8 cellular contexts compared by ENCODE assay signal in the genomic region with DNA sequence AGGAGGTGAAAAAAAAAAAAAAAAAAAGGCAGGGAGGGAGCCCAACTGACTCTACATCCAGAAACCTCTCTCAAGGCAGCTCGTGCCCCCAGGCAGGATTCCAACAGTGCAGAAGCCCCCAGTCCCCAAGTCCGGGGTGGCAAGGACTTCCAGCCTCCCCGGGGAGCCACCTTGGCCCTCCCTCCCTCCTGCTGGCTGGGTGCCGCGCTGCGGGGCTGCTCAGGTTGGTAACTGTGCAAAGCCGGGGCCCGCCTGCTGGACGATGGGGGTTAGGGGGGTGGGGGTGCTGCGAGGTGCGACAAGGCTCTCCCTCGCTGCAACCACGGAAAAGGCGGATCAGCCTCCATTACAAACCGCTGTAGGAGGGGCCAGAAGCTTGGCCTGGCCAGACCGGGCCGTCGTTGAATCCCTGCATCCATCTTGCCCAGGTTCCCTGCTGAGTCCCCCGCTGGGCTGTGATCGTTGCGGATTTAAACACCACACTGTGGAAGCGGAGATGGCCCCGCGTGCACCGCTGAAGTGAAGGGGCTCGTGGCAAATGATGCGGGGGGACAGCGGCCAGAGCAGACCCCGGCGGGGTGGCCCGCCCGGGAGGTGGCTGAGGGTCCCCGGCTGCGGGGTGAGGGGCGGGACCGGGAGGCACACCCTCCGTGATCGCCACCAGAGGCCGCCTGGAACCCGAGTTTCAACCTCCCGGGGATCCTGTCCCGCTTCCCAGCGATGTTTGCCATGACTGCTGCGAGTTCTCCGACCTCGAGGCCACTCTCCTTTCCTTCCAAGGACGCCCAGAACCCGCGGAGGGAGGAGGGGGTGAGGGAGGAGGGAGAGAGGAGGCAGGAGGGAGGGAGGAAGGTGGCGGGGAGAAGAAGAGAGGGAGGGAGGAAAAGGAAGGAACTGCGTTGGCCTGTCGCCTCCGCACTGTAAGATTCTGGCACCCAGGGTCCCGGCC. TPM values are rescaled to one million over a fixed set of nuclear protein-coding genes. Genes with fewer than 3 reads are reported as not detected.
DNase-seq lines count a peak whose midpoint lies in the region; ATAC-seq lines count a peak whose summit lies in the region.

No MANE protein-coding gene starts in this region.

- H3K27ac Mint-ChIP-seq in activated T-helper 2 cell treated with anti-CD3 and anti-CD28 coated beads, Interferon-gamma antibody, Interleukin-2, Interleukin-4, amounts not matched to agents 10 μg/mL and 5 μg/mL and 100 μg/mL, durations not matched to agents 14 hours and 24 hours and 36 hours = peak overlapping the region; percentile 82
- H3K27ac Mint-ChIP-seq in natural killer cell treated with Interleukin-12 subunit alpha and Interleukin-12 subunit beta and Interleukin-15 and Interleukin-18, amount 100 ng/mL, for 72 hours = peak overlapping the region in 1 of 2 donors; percentile 72

- H3K4me1 Mint-ChIP-seq in activated T-helper 2 cell treated with anti-CD3 and anti-CD28 coated beads, Interferon-gamma antibody, Interleukin-2, Interleukin-4, amounts not matched to agents 10 μg/mL and 5 μg/mL and 100 μg/mL, durations not matched to agents 14 hours and 24 hours and 36 hours (ENCODE audit: low read depth) = peaks cover 4% of the 10 kb centered on the region
- H3K4me1 Mint-ChIP-seq in natural killer cell treated with Interleukin-12 subunit alpha and Interleukin-12 subunit beta and Interleukin-15 and Interleukin-18, amount 100 ng/mL, for 72 hours (ENCODE audit: low read depth in 2 of 2) = peaks cover 0 to 12% of the 10 kb centered on the region in 2 donors

- H3K4me1 ChIP-seq in NT2/D1 (ENCODE audit: insufficient read depth, insufficient read length) = no peaks in the 10 kb centered on the region

- no peaks in the 10 kb centered on the region for H3K36me3 Mint-ChIP-seq in activated T-helper 2 cell treated with anti-CD3 and anti-CD28 coated beads, Interferon-gamma antibody, Interleukin-2, Interleukin-4, amounts not matched to agents 10 μg/mL and 5 μg/mL and 100 μg/mL, durations not matched to agents 14 hours and 24 hours and 36 hours (ENCODE audit: low read depth)
- H3K36me3 Mint-ChIP-seq in natural killer cell treated with Interleukin-12 subunit alpha and Interleukin-12 subunit beta and Interleukin-15 and Interleukin-18, amount 100 ng/mL, for 72 hours = no peaks in the 10 kb centered on the region

- no peaks in the 10 kb centered on the region for H3K9me3 ChIP-seq in NT2/D1 (ENCODE audit: insufficient read depth, low read length)

- no peaks in the 10 kb centered on the region for H3K36me3 ChIP-seq in NT2/D1 (ENCODE audit: insufficient read depth, insufficient read length, low read length)

- no peaks in the 10 kb centered on the region for H3K27me3 Mint-ChIP-seq in activated T-helper 2 cell treated with anti-CD3 and anti-CD28 coated beads, Interferon-gamma antibody, Interleukin-2, Interleukin-4, amounts not matched to agents 10 μg/mL and 5 μg/mL and 100 μg/mL, durations not matched to agents 14 hours and 24 hours and 36 hours (ENCODE audit: low read depth)
- H3K27me3 Mint-ChIP-seq in natural killer cell treated with Interleukin-12 subunit alpha and Interleukin-12 subunit beta and Interleukin-15 and Interleukin-18, amount 100 ng/mL, for 72 hours = peaks cover 0 to 10% of the 10 kb centered on the region in 2 donors

- intact Hi-C loops in activated T-helper 2 cell treated with anti-CD3 and anti-CD28 coated beads, Interferon-gamma antibody, Interleukin-2, Interleukin-4, amounts not matched to agents 10 μg/mL and 5 μg/mL and 100 μg/mL, durations not matched to agents 14 hours and 24 hours and 36 hours (cut with micrococcal nuclease) = loop anchor here (2.0 to 10.0 kb wide), 4 partner anchors 55 to 489 kb away; no protein-coding TSS in a partner anchor

- peak overlapping the region; percentile 50 for H3K4me3 ChIP-seq in NT2/D1 (ENCODE audit: insufficient read length, low read depth)

- peak overlapping the region; percentile 78 for H3K4me3 Mint-ChIP-seq in activated T-helper 2 cell treated with anti-CD3 and anti-CD28 coated beads, Interferon-gamma antibody, Interleukin-2, Interleukin-4, amounts not matched to agents 10 μg/mL and 5 μg/mL and 100 μg/mL, durations not matched to agents 14 hours and 24 hours and 36 hours (ENCODE audit: low read depth)
- H3K4me3 Mint-ChIP-seq in natural killer cell treated with Interleukin-12 subunit alpha and Interleukin-12 subunit beta and Interleukin-15 and Interleukin-18, amount 100 ng/mL, for 72 hours = peak overlapping the region; percentile 57

- no peaks in the 10 kb centered on the region for H3K27me3 ChIP-seq in NT2/D1 (ENCODE audit: insufficient read depth, insufficient read length)

- ATAC-seq in HG02981 (IDR thresholded peaks at IDR 0.05; ENCODE audit: unreplicated experiment) (peak; percentile 58), GM21737 (IDR thresholded peaks at IDR 0.05; ENCODE audit: unreplicated experiment) (no peak)
- peak; percentile 76 to 82 for ATAC-seq in natural killer cell treated with Interleukin-12 subunit alpha and Interleukin-12 subunit beta and Interleukin-15 and Interleukin-18, amount 100 ng/mL, for 72 hours

- H3K9ac ChIP-seq in NT2/D1 (ENCODE audit: insufficient read length, low read depth) = peak overlapping the region; percentile 72

- DNase-seq in GM03348 (ENCODE audit: low spot score) = peak; percentile 80
- DNase-seq in NT2/D1 (ENCODE audit: low read depth, low spot score) = no peak
- peak; percentile 18 for DNase-seq in activated T-helper 2 cell treated with anti-CD3 and anti-CD28 coated beads, Interferon-gamma antibody, Interleukin-2, Interleukin-4, amounts not matched to agents 10 μg/mL and 5 μg/mL and 100 μg/mL, durations not matched to agents 14 hours and 24 hours and 36 hours (ENCODE audit: low spot score)
- peak; percentile 44 for DNase-seq in fibroblast of the conjunctiva (ENCODE audit: low read depth)
- DNase-seq in natural killer cell treated with Interleukin-12 subunit alpha and Interleukin-12 subunit beta and Interleukin-15 and Interleukin-18, amount 100 ng/mL, for 72 hours (ENCODE audit: low spot score) = no peak
- peak; percentile 37 for DNase-seq in superior temporal gyrus (ENCODE audit: extremely low spot score)

- H3K9me3 Mint-ChIP-seq in activated T-helper 2 cell treated with anti-CD3 and anti-CD28 coated beads, Interferon-gamma antibody, Interleukin-2, Interleukin-4, amounts not matched to agents 10 μg/mL and 5 μg/mL and 100 μg/mL, durations not matched to agents 14 hours and 24 hours and 36 hours = no peaks in the 10 kb centered on the region
- no peaks in the 10 kb centered on the region for H3K9me3 Mint-ChIP-seq in natural killer cell treated with Interleukin-12 subunit alpha and Interleukin-12 subunit beta and Interleukin-15 and Interleukin-18, amount 100 ng/mL, for 72 hours

RNA-seq across cellular contexts. Expression of gene DDX3X, which starts 58.0 kb away (rescaled TPM):
- total RNA-seq in activated T-helper 2 cell treated with anti-CD3 and anti-CD28 coated beads, Interferon-gamma antibody, Interleukin-2, Interleukin-4, amounts not matched to agents 10 μg/mL and 5 μg/mL and 100 μg/mL, durations not matched to agents 14 hours and 24 hours and 36 hours = 250 and 251 TPM in 2 replicates
- total RNA-seq in natural killer cell treated with Interleukin-12 subunit alpha and Interleukin-12 subunit beta and Interleukin-15 and Interleukin-18, amount 100 ng/mL, for 72 hours = 100 to 1,000 TPM; 252 to 451 TPM

Comparison
In these comparisons a context has a peak if more than half of its experiments do, and no peak if none do; other contexts are left out.
1. DNase-seq: peak in GM03348 (single experiment), activated T-helper 2 cell treated with anti-CD3 and anti-CD28 coated beads, Interferon-gamma antibody, Interleukin-2, Interleukin-4, amounts not matched to agents 10 μg/mL and 5 μg/mL and 100 μg/mL, durations not matched to agents 14 hours and 24 hours and 36 hours (single experiment), fibroblast of the conjunctiva (single experiment) and superior temporal gyrus (single experiment); none in NT2/D1 (single experiment) and natural killer cell treated with Interleukin-12 subunit alpha and Interleukin-12 subunit beta and Interleukin-15 and Interleukin-18, amount 100 ng/mL, for 72 hours (single experiment).